1 cellular context compared by ENCODE assay signal in genomic region chr15:59388670-59389069, GRCh38.
TF ChIP-seq lines count a peak whose summit lies in the region.

No MANE protein-coding gene starts in this region.

TF ChIP-seq in endothelial cell of umbilical vein, 7 proteins besides CTCF, POLR2A, EP300 and RAD21:
- TF ChIP-seq JUN (IDR thresholded peaks at IDR 0.05; ENCODE audit: borderline replicate concordance, insufficient read depth, insufficient read length, low read depth) (peak; percentile 41), FOS (IDR thresholded peaks at IDR 0.05; ENCODE audit: borderline replicate concordance, insufficient read depth, low read length) (peak; percentile 21), MAX (IDR thresholded peaks at IDR 0.05; ENCODE audit: insufficient read depth, insufficient read length) (no peak)
TF ChIP-seq in endothelial cell of umbilical vein: peak in this region for 2.
